In genomic region chr22:42361523-42361922, GRCh38 we compare ENCODE assay signal across 9 cellular contexts.
"Had no signal": no experiment of that assay in that cellular context is flagged by ENCODE, and none has a peak within 500 bp of the region (broad histone marks: within the 10 kb centered on the region; RNA-seq: fewer than 3 reads in every experiment).

No MANE protein-coding gene starts in this region.

- FAIRE-seq: H54, HepG2 had no signal

- H3K27ac Mint-ChIP-seq: H9, HFFc6 had no signal

- H3K27ac ChIP-seq: HL-60 had no signal

- H3K9me3 Mint-ChIP-seq: H9, HFFc6, IgD-negative memory B cell had no signal

- H3K4me3 Mint-ChIP-seq: H9, HFFc6, IgD-negative memory B cell had no signal

- DNase-seq: GOT3, H9, HCEC 1CT, HFFc6, KBM-7 had no signal

- ATAC-seq: HepG2 had no signal
